In genomic region chr15:78960308-78960707, GRCh38 we compare ENCODE assay signal across 18 cellular contexts. TPM values are rescaled to one million over a fixed set of nuclear protein-coding genes. Genes with fewer than 3 reads are reported as not detected.
DNase-seq lines count a peak whose midpoint lies in the region; ATAC-seq, FAIRE-seq and TF ChIP-seq lines count a peak whose summit lies in the region.
"Had no signal": no experiment of that assay in that cellular context is flagged by ENCODE, and none has a peak within 500 bp of the region (broad histone marks: within the 10 kb centered on the region; RNA-seq: fewer than 3 reads in every experiment).

No MANE protein-coding gene starts in this region.

- H3K27me3 ChIP-seq in GM12878 (replicated peaks in 1 of 2; ENCODE audit: control insufficient read depth in 2 of 2, insufficient read depth in 2 of 2, low read length in 1 of 2) (no peaks in the 10 kb centered on the region), endodermal cell (ENCODE audit: control insufficient read depth, insufficient read depth, low read length, poor library complexity, severe bottlenecking) (no peaks in the 10 kb centered on the region), trophoblast cell (ENCODE audit: insufficient read depth, low read length) (no peaks in the 10 kb centered on the region)

- H3K18ac ChIP-seq in trophoblast cell (ENCODE audit: low read length): no peak overlapping the region

- TF ChIP-seq RAD21 in A549 (conservative IDR thresholded peaks at IDR 0.05 in 1 of 2, IDR thresholded peaks at IDR 0.05 in 1 of 2) (no peak), GM12878 (IDR thresholded peaks at IDR 0.05; ENCODE audit: insufficient read depth, low read depth, low read length) (no peak)

- CTCF ChIA-PET in A549 (lab: Yijun Ruan, JAX) (interaction anchor here (1.3 to 5.5 kb wide), 4 partner anchors 19 to 225 kb away, joined by 4 to 27 read pairs (median 5); no protein-coding TSS in a partner anchor), GM12878 (lab: Yijun Ruan, JAX) (interaction anchor here (1.1 kb wide), 1 partner anchor 67 kb away, joined by 4 read pairs; no protein-coding TSS in a partner anchor)

- no peak overlapping the region for H2AK5ac ChIP-seq in trophoblast cell (ENCODE audit: low read length)

- no peak overlapping the region for H3K23ac ChIP-seq in trophoblast cell (ENCODE audit: low read length)

- no peaks in the 10 kb centered on the region for H3K36me3 Mint-ChIP-seq in endodermal cell (ENCODE audit: low read depth)
- H3K36me3 Mint-ChIP-seq in activated T-cell treated with anti-CD3 and anti-CD28 coated beads, Interleukin-2, amount 50 U/mL, for 24 hours (ENCODE audit: low read depth): no peaks in the 10 kb centered on the region
- H3K36me3 Mint-ChIP-seq: CD4-positive, alpha-beta memory T cell had no signal

- H3K27ac ChIP-seq in A549: no peak overlapping the region
- no peak overlapping the region for H3K27ac ChIP-seq in GM12878 (ENCODE audit: control insufficient read depth, insufficient read depth)
- no peak overlapping the region for H3K27ac ChIP-seq in endodermal cell (ENCODE audit: low read depth, low read length)
- no peak overlapping the region for H3K27ac ChIP-seq in trophoblast cell (ENCODE audit: low read depth, low read length)
- H3K27ac ChIP-seq in coronary artery: no peak overlapping the region

- no peak overlapping the region for H4K12ac ChIP-seq in trophoblast cell (ENCODE audit: low read depth, low read length)

- H3K4me2 ChIP-seq in A549 (no peak overlapping the region), GM12878 (ENCODE audit: control insufficient read depth, insufficient read depth) (no peak overlapping the region), trophoblast cell (ENCODE audit: low read length) (no peak overlapping the region)

- no peak overlapping the region for H2BK12ac ChIP-seq in trophoblast cell (ENCODE audit: low read length)

- H3K9me3 ChIP-seq in A549 (no peaks in the 10 kb centered on the region), GM12878 (replicated peaks; ENCODE audit: control insufficient read depth, insufficient read depth, low read length) (no peaks in the 10 kb centered on the region), endodermal cell (ENCODE audit: control insufficient read depth, low read length) (no peaks in the 10 kb centered on the region), trophoblast cell (ENCODE audit: insufficient read depth, low read depth, low read length) (no peaks in the 10 kb centered on the region)

- 75% methylated on average over 6 of the region's 6 CpGs for WGBS in A549 (ENCODE audit: missing lambda C conversion rate)
- WGBS in GM12878 (ENCODE audit: insufficient coverage, insufficient replicate concordance, low lambda C conversion rate, missing lambda C conversion rate): 91% methylated on average over 4 of the region's 6 CpGs
- 94 to 98% methylated on average over 6 of the region's 6 CpGs for WGBS in endodermal cell (ENCODE audit: insufficient coverage in 1 of 2, insufficient read length in 1 of 2), 2 experiments
- no CpG with 5 or more reads among the region's 6 CpGs for WGBS in trophoblast cell (ENCODE audit: extremely low coverage, insufficient coverage, insufficient read length)

- H2BK120ac ChIP-seq in trophoblast cell (ENCODE audit: insufficient read depth, low read length, poor library complexity): no peak overlapping the region

- ATAC-seq in A549 (peak in 1 of 2 experiments; percentile 29; a peak in 1 of 6 replicates), GM12878 (no peak)

- no peaks in the 10 kb centered on the region for H3K4me1 ChIP-seq in A549
- no peaks in the 10 kb centered on the region for H3K4me1 ChIP-seq in GM12878 (ENCODE audit: control insufficient read depth, insufficient read depth, low read length)
- H3K4me1 ChIP-seq in endodermal cell (ENCODE audit: control insufficient read depth, insufficient read depth, low read length): no peaks in the 10 kb centered on the region
- no peaks in the 10 kb centered on the region for H3K4me1 ChIP-seq in trophoblast cell (ENCODE audit: control insufficient read depth in 1 of 2, insufficient read depth in 2 of 2, low read length in 2 of 2)

- H3K14ac ChIP-seq in trophoblast cell (ENCODE audit: low read length): no peak overlapping the region

- H3K9me3 Mint-ChIP-seq in endodermal cell: peaks cover 4% of the 10 kb centered on the region
- no peaks in the 10 kb centered on the region for H3K9me3 Mint-ChIP-seq in activated T-cell treated with anti-CD3 and anti-CD28 coated beads, Interleukin-2, amount 50 U/mL, for 24 hours
- H3K9me3 Mint-ChIP-seq: CD4-positive, alpha-beta memory T cell had no signal

- POLR2A ChIA-PET in A549 (lab: Yijun Ruan, JAX): no interaction called here
- POLR2A ChIA-PET in GM12878 (lab: Charles Lee): no interaction called here

- H2AFZ ChIP-seq in GM12878 (ENCODE audit: control insufficient read depth, low read depth, low read length) (no peak overlapping the region), trophoblast cell (ENCODE audit: insufficient read depth, low read length, poor library complexity) (no peak overlapping the region)

- no peak overlapping the region for H3K4me3 Mint-ChIP-seq in endodermal cell
- no peak overlapping the region for H3K4me3 Mint-ChIP-seq in activated T-cell treated with anti-CD3 and anti-CD28 coated beads, Interleukin-2, amount 50 U/mL, for 24 hours
- H3K4me3 Mint-ChIP-seq: CD4-positive, alpha-beta memory T cell had no signal

- H4K8ac ChIP-seq in trophoblast cell (ENCODE audit: low read depth, low read length): no peak overlapping the region

- no peak overlapping the region for H3K4me3 ChIP-seq in A549
- H3K4me3 ChIP-seq in GM12878: no peak overlapping the region
- H3K4me3 ChIP-seq in endodermal cell (ENCODE audit: low read length): no peak overlapping the region
- H3K4me3 ChIP-seq in trophoblast cell (ENCODE audit: low read depth, low read length): no peak overlapping the region
- H3K4me3 ChIP-seq in coronary artery: no peak overlapping the region

- H3K4ac ChIP-seq in trophoblast cell (ENCODE audit: low read depth, low read length): no peak overlapping the region

- no peaks in the 10 kb centered on the region for H3K79me1 ChIP-seq in trophoblast cell (ENCODE audit: low read length)

- no peak for TF ChIP-seq CTCF in A549 (IDR thresholded peaks at IDR 0.05)
- no peak for TF ChIP-seq CTCF in GM12878 (IDR thresholded peaks at IDR 0.05 in 2 of 3, conservative IDR thresholded peaks at IDR 0.05 in 1 of 3; ENCODE audit: control insufficient read depth in 2 of 3, extremely low read depth in 1 of 3, insufficient read depth in 1 of 3, low read depth in 3 of 3, low read length in 3 of 3)
- no peak for TF ChIP-seq CTCF in endodermal cell (conservative IDR thresholded peaks at IDR 0.05)
- TF ChIP-seq CTCF in coronary artery (IDR thresholded peaks at IDR 0.05): no peak

- H3K9ac ChIP-seq in GM12878 (ENCODE audit: control insufficient read depth, insufficient read depth, low read length) (no peak overlapping the region), endodermal cell (ENCODE audit: extremely low read depth, low read length, poor library complexity, severe bottlenecking) (no peak overlapping the region), trophoblast cell (ENCODE audit: low read length) (no peak overlapping the region)

- no peaks in the 10 kb centered on the region for H4K20me1 ChIP-seq in GM12878 (ENCODE audit: control insufficient read depth, insufficient read depth)

- H4K91ac ChIP-seq in trophoblast cell (ENCODE audit: low read depth, low read length): no peak overlapping the region

- no peak overlapping the region for H2BK5ac ChIP-seq in trophoblast cell (ENCODE audit: low read depth, low read length, poor library complexity)

- intact Hi-C loops in GM12878 (cut with micrococcal nuclease; ENCODE audit: unreplicated experiment): no loop called here

- RAD21 ChIA-PET in GM12878 (lab: Charles Lee; ENCODE audit: unreplicated experiment): no interaction called here

- SMC1A ChIA-PET in GM12878 (lab: Charles Lee; ENCODE audit: uncharacterized antibody, unreplicated experiment): interaction anchor here (0.6 to 1.8 kb wide), 4 partner anchors 10 to 44 kb away, joined by 3 read pairs; no protein-coding TSS in a partner anchor

- BruUV-seq in GM12878 (replicated peaks; lab: Mats Ljungman, UMichigan): no TSS peak

- in situ Hi-C loops in GM12878 (cut with MboI): no loop called here

- peaks cover 13% of the 10 kb centered on the region for H3K4me1 Mint-ChIP-seq in endodermal cell
- H3K4me1 Mint-ChIP-seq in activated T-cell treated with anti-CD3 and anti-CD28 coated beads, Interleukin-2, amount 50 U/mL, for 24 hours (ENCODE audit: low read depth): no peaks in the 10 kb centered on the region
- H3K4me1 Mint-ChIP-seq: CD4-positive, alpha-beta memory T cell had no signal

- no peaks in the 10 kb centered on the region for H3K79me2 ChIP-seq in GM12878 (ENCODE audit: control insufficient read depth, insufficient read depth, low read length)
- H3K79me2 ChIP-seq in trophoblast cell (ENCODE audit: control insufficient read depth, insufficient read depth, low read length, poor library complexity): no peaks in the 10 kb centered on the region

- TF ChIP-seq POLR2A in A549 (IDR thresholded peaks at IDR 0.05; ENCODE audit: low read length): no peak
- TF ChIP-seq POLR2A in GM12878 (IDR thresholded peaks at IDR 0.05; ENCODE audit: low read depth, low read length): no peak

- H3K36me3 ChIP-seq in GM12878 (ENCODE audit: control insufficient read depth in 2 of 2, insufficient read depth in 2 of 2, low read length in 1 of 2) (no peaks in the 10 kb centered on the region), endodermal cell (ENCODE audit: control insufficient read depth, insufficient read depth, low read length) (no peaks in the 10 kb centered on the region), trophoblast cell (ENCODE audit: control insufficient read depth in 1 of 2, insufficient read depth in 2 of 2, low read length in 2 of 2) (no peaks in the 10 kb centered on the region)

- DNase-seq in A549 (ENCODE audit: low read depth in 1 of 2, low spot score in 1 of 2) (no peak), GM12878 (ENCODE audit: low read depth, low spot score) (no peak), endodermal cell (peak; percentile 37), trophoblast cell (no peak), coronary artery (ENCODE audit: low spot score) (no peak)
- no peak for DNase-seq in activated T-cell treated with anti-CD3 and anti-CD28 coated beads, Interleukin-2, amount 50 U/mL, for 24 hours
- DNase-seq: 8988T; C1 segment of cervical spinal cord; Calu3; CD4-positive, alpha-beta memory T cell; COR-L47; DMS53; DMS79 treated with DMSO at 0.1 percent for 48 hours; GF-D8; GOT3; HCEC 1CT had no signal

- H3K27me3 Mint-ChIP-seq in endodermal cell (ENCODE audit: insufficient read depth): peaks cover 11% of the 10 kb centered on the region
- no peaks in the 10 kb centered on the region for H3K27me3 Mint-ChIP-seq in activated T-cell treated with anti-CD3 and anti-CD28 coated beads, Interleukin-2, amount 50 U/mL, for 24 hours

- no peak for FAIRE-seq in A549 (lab: Jason Lieb, UNC)
- peak; percentile 27 for FAIRE-seq in GM12878 (lab: Jason Lieb, UNC)
- FAIRE-seq: GM12892, H54 had no signal

- H3K27ac Mint-ChIP-seq in endodermal cell: no peak overlapping the region
- H3K27ac Mint-ChIP-seq in activated T-cell treated with anti-CD3 and anti-CD28 coated beads, Interleukin-2, amount 50 U/mL, for 24 hours: no peak overlapping the region
- H3K27ac Mint-ChIP-seq: CD4-positive, alpha-beta memory T cell had no signal

- no peak for TF ChIP-seq EP300 in A549 (IDR thresholded peaks at IDR 0.05)
- TF ChIP-seq EP300 in GM12878 (IDR thresholded peaks at IDR 0.05; ENCODE audit: borderline replicate concordance in 1 of 2, control insufficient read depth in 1 of 2, low read depth in 2 of 2, low read length in 2 of 2): no peak

RNA-seq across cellular contexts. Expression of gene CTSH, which starts 15.5 kb away (rescaled TPM):
- polyA plus RNA-seq in A549 (2011; rRNA removed) (33.3 and 33.4 TPM in 2 replicates), A549 (2017; fragmentation: RNase III; extraction: RNeasy Plus Mini Kit Qiagen cat#74134 plus additional on column Dnase treatment) (25.2 to 36.2 TPM (median 32.8 TPM) in 3 replicates), GM12878 (2011; rRNA removed) (1,085 and 1,212 TPM in 2 replicates), GM12878 (2014; fragmentation: Illumina TruSeq; extraction: Trizol) (738 and 761 TPM in 2 replicates), GM12878 (2014; fragmentation: Nextera tagmentation; extraction: Ambion mirVana) (10 to 100 TPM; 30.2 to 88.2 TPM), GM12878 (2014; rRNA removed) (983 and 1,098 TPM in 2 replicates), GM12878 (2016; fragmentation: Nextera tagmentation; extraction: Ambion mirVana) (100 to 1,000 TPM; 505 to 526 TPM)
- polyA plus RNA-seq in A549 (2012; cell fraction: cytosol; rRNA removed): 24.2 and 24.3 TPM in 2 replicates
- 20.3 and 29.3 TPM in 2 replicates for polyA plus RNA-seq in A549 (2012; cell fraction: nucleus; rRNA removed)
- polyA minus RNA-seq in A549 (2011; rRNA and poly(A)+ RNA removed): 16.9 and 20.6 TPM in 2 replicates
- 537 and 552 TPM in 2 replicates for total RNA-seq in GM12878 (2013; cell fraction: nucleolus; rRNA removed)
- total RNA-seq in GM12878 (2014; rRNA removed) (978 and 1,037 TPM in 2 replicates), GM12878 (2014; rRNA removed; fragmentation: Illumina TruSeq; extraction: Trizol) (431 and 454 TPM in 2 replicates), GM12878 (2021) (510 and 512 TPM in 2 replicates), endodermal cell (100 to 1,000 TPM in 1 of 2 donors, 10 to 100 TPM in 1; 61.9 to 101 TPM)
- 365 TPM for polyA plus RNA-seq in GM12878 (2011; ENCODE audit: low read depth)
- polyA plus RNA-seq in GM12878 (2011; cell fraction: cytosol; rRNA removed): 1,125 and 1,816 TPM in 2 replicates
- polyA plus RNA-seq in GM12878 (2011; cell fraction: nucleus; rRNA removed): 2,323 and 2,526 TPM in 2 replicates
- polyA plus RNA-seq in GM12878 (2012): 535 and 663 TPM in 2 replicates
- polyA minus RNA-seq in GM12878 (2011; rRNA and poly(A)+ RNA removed): 591 and 663 TPM in 2 replicates
- 223 and 239 TPM in 2 replicates for polyA minus RNA-seq in GM12878 (2011; cell fraction: cytosol; rRNA and poly(A)+ RNA removed)
- polyA minus RNA-seq in GM12878 (2011; cell fraction: nucleus; rRNA and poly(A)+ RNA removed): 381 and 500 TPM in 2 replicates
- 24.6 TPM for polyA plus RNA-seq in endodermal cell (2013, experiment 1 of 2)
- polyA plus RNA-seq in endodermal cell (2013, experiment 2 of 2): 21.8 TPM
- 73.2 and 80.7 TPM in 2 replicates for polyA plus RNA-seq in trophoblast cell (2013)

Comparison
In these comparisons a context has a peak if more than half of its experiments do, and no peak if none do; other contexts are left out.
1. RNA of gene CTSH, which starts 15.5 kb away (total RNA-seq): 431 to 1,037 TPM in GM12878; 61.9 to 101 TPM in endodermal cell; every median in the first group is over 4 times any median in the second.